ENCODE assay signal across 26 cellular contexts in genomic region chr4:6509587-6509986, GRCh38. TPM values are rescaled to one million over a fixed set of nuclear protein-coding genes. Genes with fewer than 3 reads are reported as not detected.
DNase-seq lines count a peak whose midpoint lies in the region; ATAC-seq and TF ChIP-seq lines count a peak whose summit lies in the region.
"Had no signal": no experiment of that assay in that cellular context is flagged by ENCODE, and none has a peak within 500 bp of the region (broad histone marks: within the 10 kb centered on the region; RNA-seq: fewer than 3 reads in every experiment).

No MANE protein-coding gene starts in this region.

- H3K4me1 Mint-ChIP-seq in endodermal cell = no peaks in the 10 kb centered on the region
- H3K4me1 Mint-ChIP-seq: IgD-negative memory B cell had no signal

- H3K4me3 ChIP-seq in endodermal cell (ENCODE audit: low read length) = no peak overlapping the region
- H3K4me3 ChIP-seq in sigmoid colon = no peak overlapping the region
- H3K4me3 ChIP-seq: mucosa of descending colon, psoas muscle, SJCRH30, spleen, stomach, upper lobe of left lung had no signal

- H3K27ac ChIP-seq in endodermal cell (ENCODE audit: low read depth, low read length) (no peak overlapping the region), sigmoid colon (no peak overlapping the region)
- H3K27ac ChIP-seq: psoas muscle, SJCRH30, spleen, stomach, upper lobe of left lung had no signal

- H3K9me3 ChIP-seq in endodermal cell (ENCODE audit: control insufficient read depth, low read length) = peaks cover 10% of the 10 kb centered on the region
- H3K9me3 ChIP-seq in sigmoid colon = peaks cover 0 to 12% (median 5%) of the 10 kb centered on the region in 4 donors
- H3K9me3 ChIP-seq: BE2C had no signal

- TF ChIP-seq EP300 in sigmoid colon (IDR thresholded peaks at IDR 0.05) = no peak

- DNase-seq in ELR (ENCODE audit: low read depth) (peak; percentile 4), M059J (ENCODE audit: low read depth) (peak; percentile 50), endodermal cell (peak; percentile 34), sigmoid colon (peak; percentile 20), NCI-H2196 (lab: John Stamatoyannopoulos, UW; ENCODE audit: unreplicated experiment) (no peak), iPS-NIHi7 (ENCODE audit: extremely low spot score) (no peak)
- DNase-seq: activated CD4-positive, CD25-positive, alpha-beta regulatory T cell; activated T-cell treated with anti-CD3 and anti-CD28 coated beads, Interleukin-2, amount 50 U/mL, for 4 hours; BE2C; COR-L47; HFFc6; left ventricle myocardium superior; mucosa of descending colon; NCI-H187; NCI-H226; OCI-M1; psoas muscle; SJCRH30; spleen; stomach; T-helper 2 cell; upper lobe of left lung had no signal

- TF ChIP-seq CTCF in endodermal cell (conservative IDR thresholded peaks at IDR 0.05) (no peak), sigmoid colon (IDR thresholded peaks at IDR 0.05) (no peak)

- intact Hi-C loops in sigmoid colon (cut with DNase I) = no loop called here

- H3K27me3 ChIP-seq in endodermal cell (ENCODE audit: control insufficient read depth, insufficient read depth, low read length, poor library complexity, severe bottlenecking) = no peaks in the 10 kb centered on the region
- H3K27me3 ChIP-seq in sigmoid colon = no peaks in the 10 kb centered on the region
- H3K27me3 ChIP-seq: BE2C, SJCRH30, spleen, upper lobe of left lung had no signal

- H3K4me3 Mint-ChIP-seq in endodermal cell = no peak overlapping the region
- H3K4me3 Mint-ChIP-seq: activated T-cell treated with anti-CD3 and anti-CD28 coated beads, Interleukin-2, amount 50 U/mL, for 4 hours; HFFc6; IgD-negative memory B cell had no signal

- peaks cover 5% of the 10 kb centered on the region for H3K27me3 Mint-ChIP-seq in endodermal cell (ENCODE audit: insufficient read depth)
- H3K27me3 Mint-ChIP-seq: IgD-negative memory B cell had no signal

- no peak for TF ChIP-seq POLR2A in sigmoid colon (IDR thresholded peaks at IDR 0.05)

- no peak overlapping the region for H3K9ac ChIP-seq in endodermal cell (ENCODE audit: extremely low read depth, low read length, poor library complexity, severe bottlenecking)

- ATAC-seq in GM19035 (IDR thresholded peaks at IDR 0.05; ENCODE audit: unreplicated experiment) (no peak), SK-N-SH treated with all-trans-retinoic acid at 6 μM for 48 hours (no peak)
- ATAC-seq: activated naive CD4-positive, alpha-beta T cell treated with anti-CD3 and anti-CD28 coated beads, Interleukin-2, amount 50 U/mL, for 72 hours; activated T-cell treated with anti-CD3 and anti-CD28 coated beads, Interleukin-2, amount 50 U/mL, for 4 hours; left ventricle myocardium superior; mucosa of descending colon; psoas muscle had no signal

- 76 to 81% methylated on average over 7 of the region's 7 CpGs for WGBS in endodermal cell (ENCODE audit: insufficient coverage in 1 of 2, insufficient read length in 1 of 2), 2 experiments
- WGBS in sigmoid colon, 2 donors = 69 to 75% methylated on average over 7 of the region's 7 CpGs

- no peaks in the 10 kb centered on the region for H3K4me1 ChIP-seq in endodermal cell (ENCODE audit: control insufficient read depth, insufficient read depth, low read length)
- H3K4me1 ChIP-seq in sigmoid colon = no peaks in the 10 kb centered on the region
- H3K4me1 ChIP-seq: BE2C, psoas muscle, SJCRH30, spleen, stomach, upper lobe of left lung had no signal

- peaks cover 39% of the 10 kb centered on the region for H3K9me3 Mint-ChIP-seq in endodermal cell

- H3K36me3 ChIP-seq in endodermal cell (ENCODE audit: control insufficient read depth, insufficient read depth, low read length) = no peaks in the 10 kb centered on the region
- no peaks in the 10 kb centered on the region for H3K36me3 ChIP-seq in sigmoid colon
- H3K36me3 ChIP-seq: BE2C, SJCRH30, spleen, stomach, upper lobe of left lung had no signal

- H3K36me3 Mint-ChIP-seq in endodermal cell (ENCODE audit: low read depth) = peaks cover 9% of the 10 kb centered on the region
- H3K36me3 Mint-ChIP-seq: IgD-negative memory B cell had no signal

- no peak overlapping the region for H3K27ac Mint-ChIP-seq in endodermal cell
- H3K27ac Mint-ChIP-seq: activated naive CD4-positive, alpha-beta T cell treated with anti-CD3 and anti-CD28 coated beads, Interleukin-2, amount 50 U/mL, for 72 hours; HFFc6; IgD-negative memory B cell had no signal

TF ChIP-seq in SK-N-SH treated with all-trans-retinoic acid at 6 μM for 48 hours, 23 proteins besides CTCF, POLR2A, EP300 and RAD21:
- TF ChIP-seq OSR1 (CRISPR knock-in tag; IDR thresholded peaks at IDR 0.05) = no peak

RNA-seq across cellular contexts. Expression of gene PPP2R2C, which starts 37.2 kb away (rescaled TPM):
- 0.17 TPM in 1 of 2 replicates, not detected in the other for total RNA-seq in M059J (2014; rRNA removed; shearing (Covaris generic))
- 10 to 100 TPM in 1 of 2 donors, 1 to 10 TPM in 1; 4.4 to 19.2 TPM for total RNA-seq in endodermal cell
- polyA plus RNA-seq in endodermal cell (2013, experiment 1 of 2) = 2.1 TPM
- polyA plus RNA-seq in endodermal cell (2013, experiment 2 of 2) = 1.2 TPM
- 1 to 10 TPM in 3 of 4 donors, under 1 TPM in 1; 0.49 to 2.8 (median 1.3) TPM for total RNA-seq in sigmoid colon
- 1 to 10 TPM in 1 of 3 donors, not detected in 2; 1.1 TPM for polyA plus RNA-seq in sigmoid colon
- total RNA-seq: activated naive CD4-positive, alpha-beta T cell treated with anti-CD3 and anti-CD28 coated beads, Interleukin-2, amount 50 U/mL, for 72 hours; activated T-cell treated with anti-CD3 and anti-CD28 coated beads, Interleukin-2, amount 50 U/mL, for 4 hours; SJCRH30 had no signal
- polyA plus RNA-seq: IgD-negative memory B cell had no signal

Comparison
In these comparisons a context has a peak if more than half of its experiments do, and no peak if none do; other contexts are left out.
1. DNase-seq: peak in ELR (single experiment), M059J (single experiment), endodermal cell (single experiment) and sigmoid colon (single experiment); none in NCI-H2196 (single experiment) and iPS-NIHi7 (single experiment).